ENCODE assay signal across 11 cellular contexts in genomic region chr5:146338774-146339714, GRCh38. TPM values are rescaled to one million over a fixed set of nuclear protein-coding genes. Genes with fewer than 3 reads are reported as not detected.
A peak's percentile ranks its signal among the peaks of the same experiment; 100 is the strongest.
DNase-seq lines count a peak whose midpoint lies in the region; TF ChIP-seq lines count a peak whose summit lies in the region.
"Had no signal": no experiment of that assay in that cellular context is flagged by ENCODE, and none has a peak within 500 bp of the region (broad histone marks: within the 10 kb centered on the region; RNA-seq: fewer than 3 reads in every experiment).

Gene POU4F3 (plus strand): TSS chr5:146338839. CDS start chr5:146339113, 274 bp downstream.

- H3K4me1 Mint-ChIP-seq in chondrocyte (ENCODE audit: low read depth), result peaks cover 29% of the 10 kb centered on the region

- DNase-seq in NCI-H1436 (lab: John Stamatoyannopoulos, UW) (peak; percentile 43), NCI-H1436 treated with DMSO at 0.1 percent for 48 hours (lab: John Stamatoyannopoulos, UW) (no peak), DMS79 (lab: John Stamatoyannopoulos, UW) (peak; percentile 15), NCI-H524 (lab: John Stamatoyannopoulos, UW) (peak; percentile 65 to 79), islet precursor cell (peak; percentile 64), SW480 (ENCODE audit: low spot score) (no peak), glomerular visceral epithelial cell (ENCODE audit: extremely low spot score) (no peak), chondrocyte (ENCODE audit: low spot score) (no peak)
- DNase-seq: effector CD4-positive, alpha-beta T cell; KG1; midbrain had no signal

- H3K36me3 Mint-ChIP-seq in chondrocyte (ENCODE audit: low read depth), result peaks cover 2% of the 10 kb centered on the region

- no peak for TF ChIP-seq CTCF in chondrocyte (IDR thresholded peaks at IDR 0.05)

- peaks cover 94% of the 10 kb centered on the region for H3K27me3 Mint-ChIP-seq in chondrocyte (ENCODE audit: low read depth)

- no peak within 1 kb of the TSS for H3K4me3 Mint-ChIP-seq in chondrocyte (ENCODE audit: unreplicated experiment)

- no peaks in the 10 kb centered on the region for H3K9me3 Mint-ChIP-seq in chondrocyte (ENCODE audit: low read depth)

- no peak within 1 kb of the TSS for H3K27ac Mint-ChIP-seq in chondrocyte (ENCODE audit: unreplicated experiment)

RNA-seq across cellular contexts. Expression of gene POU4F3, which starts in this region (rescaled TPM):
- not detected in 3 replicates for total RNA-seq in chondrocyte

Comparison
In these comparisons a context has a peak if more than half of its experiments do, and no peak if none do; other contexts are left out.
1. DNase-seq: peak in NCI-H1436 (single experiment), DMS79 (single experiment), NCI-H524 (2 of 2) and islet precursor cell (single experiment); none in NCI-H1436 treated with DMSO at 0.1 percent for 48 hours (single experiment), SW480 (single experiment), glomerular visceral epithelial cell (single experiment) and chondrocyte (single experiment).